Comparison of ENCODE assay signal across 1 cellular context in the genomic region with DNA sequence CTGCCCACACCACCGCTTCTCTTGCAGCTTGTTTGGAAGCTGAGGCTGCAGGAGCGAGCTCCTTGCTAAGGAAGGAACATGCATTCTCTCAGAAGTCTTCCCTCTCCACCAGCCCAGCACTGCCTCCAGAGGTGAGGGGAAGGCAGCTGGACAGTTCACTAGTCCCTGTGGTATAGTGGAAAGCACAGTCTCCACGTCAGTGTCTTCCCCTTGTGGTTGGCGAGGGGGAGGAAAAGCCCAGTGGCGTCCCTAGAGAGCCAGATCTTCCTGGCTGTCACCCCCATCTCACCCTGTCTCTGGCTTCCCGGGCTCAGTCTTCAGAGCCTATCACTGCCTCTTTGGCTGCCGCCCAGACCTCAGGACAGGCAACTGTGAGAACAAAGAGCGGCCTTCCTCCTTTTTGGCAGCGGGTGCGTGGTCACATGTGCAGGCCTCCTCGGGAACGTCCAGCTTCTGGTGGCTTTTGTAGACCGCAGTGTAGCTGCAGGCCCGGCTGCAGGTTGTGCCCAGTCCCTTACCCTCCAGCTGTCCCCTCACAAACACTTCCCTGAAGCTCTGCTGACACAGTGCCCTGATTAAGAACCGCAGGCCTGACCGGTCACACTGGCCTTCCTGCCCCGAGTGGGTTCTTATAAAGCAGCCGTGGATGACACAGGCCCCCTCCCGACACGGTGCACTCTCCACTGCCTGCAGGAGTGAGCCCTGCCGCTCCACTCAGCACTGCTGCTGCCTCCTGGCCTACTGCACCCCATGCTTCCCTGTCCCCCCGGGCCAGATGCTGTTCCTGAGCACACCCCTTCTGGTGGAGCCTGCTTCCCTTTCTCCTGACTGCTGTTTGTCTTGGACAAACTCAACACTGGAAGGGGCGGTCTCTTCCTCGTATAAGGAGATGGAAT.
TF ChIP-seq lines count a peak whose summit lies in the region.

No MANE protein-coding gene starts in this region.

TF ChIP-seq in K562, 482 proteins besides CTCF, POLR2A, EP300 and RAD21 (continued from another document and continues in another):
- TF ChIP-seq, protein P1, sequence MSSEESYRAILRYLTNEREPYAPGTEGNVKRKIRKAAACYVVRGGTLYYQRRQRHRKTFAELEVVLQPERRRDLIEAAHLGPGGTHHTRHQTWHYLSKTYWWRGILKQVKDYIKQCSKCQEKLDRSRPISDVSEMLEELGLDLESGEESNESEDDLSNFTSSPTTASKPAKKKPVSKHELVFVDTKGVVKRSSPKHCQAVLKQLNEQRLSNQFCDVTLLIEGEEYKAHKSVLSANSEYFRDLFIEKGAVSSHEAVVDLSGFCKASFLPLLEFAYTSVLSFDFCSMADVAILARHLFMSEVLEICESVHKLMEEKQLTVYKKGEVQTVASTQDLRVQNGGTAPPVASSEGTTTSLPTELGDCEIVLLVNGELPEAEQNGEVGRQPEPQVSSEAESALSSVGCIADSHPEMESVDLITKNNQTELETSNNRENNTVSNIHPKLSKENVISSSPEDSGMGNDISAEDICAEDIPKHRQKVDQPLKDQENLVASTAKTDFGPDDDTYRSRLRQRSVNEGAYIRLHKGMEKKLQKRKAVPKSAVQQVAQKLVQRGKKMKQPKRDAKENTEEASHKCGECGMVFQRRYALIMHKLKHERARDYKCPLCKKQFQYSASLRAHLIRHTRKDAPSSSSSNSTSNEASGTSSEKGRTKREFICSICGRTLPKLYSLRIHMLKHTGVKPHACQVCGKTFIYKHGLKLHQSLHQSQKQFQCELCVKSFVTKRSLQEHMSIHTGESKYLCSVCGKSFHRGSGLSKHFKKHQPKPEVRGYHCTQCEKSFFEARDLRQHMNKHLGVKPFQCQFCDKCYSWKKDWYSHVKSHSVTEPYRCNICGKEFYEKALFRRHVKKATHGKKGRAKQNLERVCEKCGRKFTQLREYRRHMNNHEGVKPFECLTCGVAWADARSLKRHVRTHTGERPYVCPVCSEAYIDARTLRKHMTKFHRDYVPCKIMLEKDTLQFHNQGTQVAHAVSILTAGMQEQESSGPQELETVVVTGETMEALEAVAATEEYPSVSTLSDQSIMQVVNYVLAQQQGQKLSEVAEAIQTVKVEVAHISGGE (CRISPR knock-in tag; IDR thresholded peaks at IDR 0.05) = peak in 1 of 3 experiments; percentile 58; a peak in 1 of 6 replicates
- TF ChIP-seq, protein P2, sequence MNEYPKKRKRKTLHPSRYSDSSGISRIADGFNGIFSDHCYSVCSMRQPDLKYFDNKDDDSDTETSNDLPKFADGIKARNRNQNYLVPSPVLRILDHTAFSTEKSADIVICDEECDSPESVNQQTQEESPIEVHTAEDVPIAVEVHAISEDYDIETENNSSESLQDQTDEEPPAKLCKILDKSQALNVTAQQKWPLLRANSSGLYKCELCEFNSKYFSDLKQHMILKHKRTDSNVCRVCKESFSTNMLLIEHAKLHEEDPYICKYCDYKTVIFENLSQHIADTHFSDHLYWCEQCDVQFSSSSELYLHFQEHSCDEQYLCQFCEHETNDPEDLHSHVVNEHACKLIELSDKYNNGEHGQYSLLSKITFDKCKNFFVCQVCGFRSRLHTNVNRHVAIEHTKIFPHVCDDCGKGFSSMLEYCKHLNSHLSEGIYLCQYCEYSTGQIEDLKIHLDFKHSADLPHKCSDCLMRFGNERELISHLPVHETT (CRISPR knock-in tag; conservative IDR thresholded peaks at IDR 0.05 in 1 of 2, IDR thresholded peaks at IDR 0.05 in 1 of 2) = peak in 1 of 2 experiments; percentile 65; a peak in 2 of 4 replicates
- TF ChIP-seq EGR1 (conservative IDR thresholded peaks at IDR 0.05) = peak; percentile 14; the same call in 1 of the 2 replicates
- TF ChIP-seq NR4A1 (CRISPR knock-in tag; IDR thresholded peaks at IDR 0.05) = no peak
- peak; percentile 43; the same call in 1 of the 2 replicates for TF ChIP-seq NR4A1 (tag; IDR thresholded peaks at IDR 0.05)
- TF ChIP-seq NR1H2 (CRISPR knock-in tag; IDR thresholded peaks at IDR 0.05) = no peak
- TF ChIP-seq HDAC3 (IDR thresholded peaks at IDR 0.05; ENCODE audit: borderline replicate concordance, partially characterized antibody) = no peak
- TF ChIP-seq, protein P3, sequence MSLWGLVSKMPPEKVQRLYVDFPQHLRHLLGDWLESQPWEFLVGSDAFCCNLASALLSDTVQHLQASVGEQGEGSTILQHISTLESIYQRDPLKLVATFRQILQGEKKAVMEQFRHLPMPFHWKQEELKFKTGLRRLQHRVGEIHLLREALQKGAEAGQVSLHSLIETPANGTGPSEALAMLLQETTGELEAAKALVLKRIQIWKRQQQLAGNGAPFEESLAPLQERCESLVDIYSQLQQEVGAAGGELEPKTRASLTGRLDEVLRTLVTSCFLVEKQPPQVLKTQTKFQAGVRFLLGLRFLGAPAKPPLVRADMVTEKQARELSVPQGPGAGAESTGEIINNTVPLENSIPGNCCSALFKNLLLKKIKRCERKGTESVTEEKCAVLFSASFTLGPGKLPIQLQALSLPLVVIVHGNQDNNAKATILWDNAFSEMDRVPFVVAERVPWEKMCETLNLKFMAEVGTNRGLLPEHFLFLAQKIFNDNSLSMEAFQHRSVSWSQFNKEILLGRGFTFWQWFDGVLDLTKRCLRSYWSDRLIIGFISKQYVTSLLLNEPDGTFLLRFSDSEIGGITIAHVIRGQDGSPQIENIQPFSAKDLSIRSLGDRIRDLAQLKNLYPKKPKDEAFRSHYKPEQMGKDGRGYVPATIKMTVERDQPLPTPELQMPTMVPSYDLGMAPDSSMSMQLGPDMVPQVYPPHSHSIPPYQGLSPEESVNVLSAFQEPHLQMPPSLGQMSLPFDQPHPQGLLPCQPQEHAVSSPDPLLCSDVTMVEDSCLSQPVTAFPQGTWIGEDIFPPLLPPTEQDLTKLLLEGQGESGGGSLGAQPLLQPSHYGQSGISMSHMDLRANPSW (CRISPR knock-in tag; IDR thresholded peaks at IDR 0.05) = no peak
- no peak for TF ChIP-seq ETS2 (tag; IDR thresholded peaks at IDR 0.05; ENCODE audit: borderline replicate concordance, poor library complexity, severe bottlenecking)
- TF ChIP-seq NFIX (CRISPR knock-in tag; IDR thresholded peaks at IDR 0.05; ENCODE audit: low read depth) = peak; percentile 41; the same call in 1 of the 2 replicates
- peak; percentile 87; the same call in 1 of the 2 replicates for TF ChIP-seq RNF2 (IDR thresholded peaks at IDR 0.05)
- peak; percentile 32; the same call in 1 of the 2 replicates for TF ChIP-seq GATAD2A (IDR thresholded peaks at IDR 0.05)
- no peak for TF ChIP-seq SIN3A (IDR thresholded peaks at IDR 0.05; ENCODE audit: borderline replicate concordance in 2 of 2, control insufficient read depth in 1 of 2, low read depth in 2 of 2, low read length in 2 of 2)
- TF ChIP-seq, protein P4, sequence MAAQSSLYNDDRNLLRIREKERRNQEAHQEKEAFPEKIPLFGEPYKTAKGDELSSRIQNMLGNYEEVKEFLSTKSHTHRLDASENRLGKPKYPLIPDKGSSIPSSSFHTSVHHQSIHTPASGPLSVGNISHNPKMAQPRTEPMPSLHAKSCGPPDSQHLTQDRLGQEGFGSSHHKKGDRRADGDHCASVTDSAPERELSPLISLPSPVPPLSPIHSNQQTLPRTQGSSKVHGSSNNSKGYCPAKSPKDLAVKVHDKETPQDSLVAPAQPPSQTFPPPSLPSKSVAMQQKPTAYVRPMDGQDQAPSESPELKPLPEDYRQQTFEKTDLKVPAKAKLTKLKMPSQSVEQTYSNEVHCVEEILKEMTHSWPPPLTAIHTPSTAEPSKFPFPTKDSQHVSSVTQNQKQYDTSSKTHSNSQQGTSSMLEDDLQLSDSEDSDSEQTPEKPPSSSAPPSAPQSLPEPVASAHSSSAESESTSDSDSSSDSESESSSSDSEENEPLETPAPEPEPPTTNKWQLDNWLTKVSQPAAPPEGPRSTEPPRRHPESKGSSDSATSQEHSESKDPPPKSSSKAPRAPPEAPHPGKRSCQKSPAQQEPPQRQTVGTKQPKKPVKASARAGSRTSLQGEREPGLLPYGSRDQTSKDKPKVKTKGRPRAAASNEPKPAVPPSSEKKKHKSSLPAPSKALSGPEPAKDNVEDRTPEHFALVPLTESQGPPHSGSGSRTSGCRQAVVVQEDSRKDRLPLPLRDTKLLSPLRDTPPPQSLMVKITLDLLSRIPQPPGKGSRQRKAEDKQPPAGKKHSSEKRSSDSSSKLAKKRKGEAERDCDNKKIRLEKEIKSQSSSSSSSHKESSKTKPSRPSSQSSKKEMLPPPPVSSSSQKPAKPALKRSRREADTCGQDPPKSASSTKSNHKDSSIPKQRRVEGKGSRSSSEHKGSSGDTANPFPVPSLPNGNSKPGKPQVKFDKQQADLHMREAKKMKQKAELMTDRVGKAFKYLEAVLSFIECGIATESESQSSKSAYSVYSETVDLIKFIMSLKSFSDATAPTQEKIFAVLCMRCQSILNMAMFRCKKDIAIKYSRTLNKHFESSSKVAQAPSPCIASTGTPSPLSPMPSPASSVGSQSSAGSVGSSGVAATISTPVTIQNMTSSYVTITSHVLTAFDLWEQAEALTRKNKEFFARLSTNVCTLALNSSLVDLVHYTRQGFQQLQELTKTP (IDR thresholded peaks at IDR 0.05; ENCODE audit: low read depth in 1 of 2, partially characterized antibody in 2 of 2) = peak in 1 of 2 experiments; percentile 33
- TF ChIP-seq ZNF77 (CRISPR knock-in tag; IDR thresholded peaks at IDR 0.05) = no peak
- TF ChIP-seq MTA3 (IDR thresholded peaks at IDR 0.05; ENCODE audit: borderline replicate concordance) = peak; percentile 83; the same call in 1 of the 2 replicates
- TF ChIP-seq MEIS2 (IDR thresholded peaks at IDR 0.05; ENCODE audit: partially characterized antibody) = peak; percentile 86
- peak; percentile 60; the same call in 1 of the 2 replicates for TF ChIP-seq ZNF707 (CRISPR knock-in tag; conservative IDR thresholded peaks at IDR 0.05)
- no peak for TF ChIP-seq PTRF (tag; IDR thresholded peaks at IDR 0.05)
- peak; percentile 28; the same call in 1 of the 2 replicates for TF ChIP-seq SMC3 (conservative IDR thresholded peaks at IDR 0.05; ENCODE audit: insufficient read depth, low read depth, low read length)
- TF ChIP-seq ZNF217 (CRISPR knock-in tag; IDR thresholded peaks at IDR 0.05) = no peak
- TF ChIP-seq JUNB (CRISPR knock-in tag; conservative IDR thresholded peaks at IDR 0.05) = no peak
- TF ChIP-seq MAFK (IDR thresholded peaks at IDR 0.05; ENCODE audit: low read length) = no peak
- no peak for TF ChIP-seq POLR2B (IDR thresholded peaks at IDR 0.05; ENCODE audit: low read depth, partially characterized antibody)
- no peak for TF ChIP-seq TAF9B (IDR thresholded peaks at IDR 0.05; ENCODE audit: partially characterized antibody)
- TF ChIP-seq BCL6 (CRISPR knock-in tag; IDR thresholded peaks at IDR 0.05) = no peak
- TF ChIP-seq, protein P5, sequence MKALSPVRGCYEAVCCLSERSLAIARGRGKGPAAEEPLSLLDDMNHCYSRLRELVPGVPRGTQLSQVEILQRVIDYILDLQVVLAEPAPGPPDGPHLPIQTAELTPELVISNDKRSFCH (CRISPR knock-in tag; IDR thresholded peaks at IDR 0.05) = no peak
- TF ChIP-seq, protein P5 (tag; IDR thresholded peaks at IDR 0.05) = no peak
- peak; percentile 62; the same call in 1 of the 2 replicates for TF ChIP-seq LEF1 (IDR thresholded peaks at IDR 0.05)
- TF ChIP-seq HLTF (IDR thresholded peaks at IDR 0.05) = no peak
- no peak for TF ChIP-seq RBM15 (IDR thresholded peaks at IDR 0.05; ENCODE audit: insufficient read depth, low read length)
